ENCODE assay signal across 19 cellular contexts in genomic region chr4:112421911-112422310, GRCh38.
"Had no signal": no experiment of that assay in that cellular context is flagged by ENCODE, and none has a peak within 500 bp of the region (broad histone marks: within the 10 kb centered on the region; RNA-seq: fewer than 3 reads in every experiment).

No MANE protein-coding gene starts in this region.

- H3K27ac ChIP-seq: KMS-11, RWPE1, SK-N-MC had no signal

- DNase-seq: MM.1S, NCI-H1048, NCI-H1105, NCI-H1417 treated with DMSO at 0.1 percent for 48 hours, NCI-H187, NCI-H2029, NCI-H2081 treated with DMSO at 0.1 percent for 48 hours, NCI-H2171, NCI-H226, NCI-H510A, NCI-H524 treated with DMSO at 0.1 percent for 48 hours, NCI-H69, NCI-H774, SHP77 had no signal

- H3K4me1 Mint-ChIP-seq: IgD-negative memory B cell had no signal

- H3K4me2 ChIP-seq: KMS-11 had no signal

- H3K9me3 Mint-ChIP-seq: IgD-negative memory B cell had no signal

- H3K4me3 ChIP-seq: K562, SK-N-MC had no signal

- H3K9ac ChIP-seq: KMS-11 had no signal

- H3K4me3 Mint-ChIP-seq: IgD-negative memory B cell had no signal

- H3K27me3 Mint-ChIP-seq: IgD-negative memory B cell had no signal
